In genomic region chr6:5499644-5500306, GRCh38 we compare ENCODE assay signal across 11 cellular contexts.
A peak's percentile ranks its signal among the peaks of the same experiment; 100 is the strongest.
DNase-seq lines count a peak whose midpoint lies in the region; ATAC-seq and TF ChIP-seq lines count a peak whose summit lies in the region.
"Had no signal": no experiment of that assay in that cellular context is flagged by ENCODE, and none has a peak within 500 bp of the region (broad histone marks: within the 10 kb centered on the region; RNA-seq: fewer than 3 reads in every experiment).

No MANE protein-coding gene starts in this region.

- TF ChIP-seq RAD21 in SK-N-SH (IDR thresholded peaks at IDR 0.05; ENCODE audit: low read length) = no peak

- H3K4me3 ChIP-seq in SK-N-SH (ENCODE audit: low read depth in 2 of 2, low read length in 1 of 2) (no peak overlapping the region), fibroblast of mammary gland (ENCODE audit: control insufficient read depth, low read depth, low read length) (no peak overlapping the region)

- no peak for TF ChIP-seq CTCF in SK-N-SH (IDR thresholded peaks at IDR 0.05)
- no peak for TF ChIP-seq CTCF in fibroblast of mammary gland (conservative IDR thresholded peaks at IDR 0.05; ENCODE audit: control insufficient read depth, insufficient read depth, low read depth, low read length)

- no peaks in the 10 kb centered on the region for H3K9me3 ChIP-seq in SK-N-SH

- peaks cover 9% of the 10 kb centered on the region for H3K79me2 ChIP-seq in SK-N-SH (ENCODE audit: insufficient read depth)

- CTCF ChIA-PET in SK-N-SH (lab: Yijun Ruan, JAX) = interaction anchor here (0.7 to 1.1 kb wide), 2 partner anchors 9 to 279 kb away, joined by 3 read pairs; no protein-coding TSS in a partner anchor

- H3K4me2 ChIP-seq in SK-N-SH = peak overlapping the region; percentile 69; the same call in 1 of the 2 replicates

- peak; percentile 56 to 59 for ATAC-seq in activated naive CD4-positive, alpha-beta T cell treated with anti-CD3 and anti-CD28 coated beads, Interleukin-2, amount 50 U/mL, for 72 hours
- ATAC-seq in stimulated activated effector memory CD8-positive, alpha-beta T cell treated with anti-CD3 and anti-CD28 coated beads, Interleukin-12 subunit alpha, Interleukin-12 subunit beta, amount 100 ng/mL, for 72 hours = peak; percentile 74
- ATAC-seq in HG03460 (IDR thresholded peaks at IDR 0.05; ENCODE audit: unreplicated experiment) = no peak

- H3F3A ChIP-seq in SK-N-SH (replicated peaks; ENCODE audit: insufficient read depth) = peaks cover 41% of the 10 kb centered on the region

- H3K27ac Mint-ChIP-seq in activated naive CD4-positive, alpha-beta T cell treated with anti-CD3 and anti-CD28 coated beads, Interleukin-2, amount 50 U/mL, for 72 hours = peak overlapping the region; percentile 8 to 81
- H3K27ac Mint-ChIP-seq in stimulated activated effector memory CD8-positive, alpha-beta T cell treated with anti-CD3 and anti-CD28 coated beads, Interleukin-12 subunit alpha, Interleukin-12 subunit beta, amount 100 ng/mL, for 72 hours = peak overlapping the region; percentile 88

- no peak for DNase-seq in activated naive CD4-positive, alpha-beta T cell treated with anti-CD3 and anti-CD28 coated beads, Interleukin-2, amount 50 U/mL, for 72 hours (ENCODE audit: low spot score in 2 of 2)
- DNase-seq in activated naive CD4-positive, alpha-beta T cell treated with Interleukin-2 at 50 U/mL for 16 hours = no peak
- DNase-seq in SK-N-SH (no peak), fibroblast of mammary gland (ENCODE audit: low read depth) (peak; percentile 87), SW 1271 (lab: John Stamatoyannopoulos, UW) (no peak), 8988T (no peak)
- no peak for DNase-seq in stimulated activated effector memory CD8-positive, alpha-beta T cell treated with anti-CD3 and anti-CD28 coated beads, Interleukin-12 subunit alpha, Interleukin-12 subunit beta, amount 100 ng/mL, for 72 hours (ENCODE audit: low spot score in 2 of 2)
- DNase-seq: KG1, T-helper 1 cell had no signal

- H3K4me3 Mint-ChIP-seq in stimulated activated effector memory CD8-positive, alpha-beta T cell treated with anti-CD3 and anti-CD28 coated beads, Interleukin-12 subunit alpha, Interleukin-12 subunit beta, amount 100 ng/mL, for 72 hours = peak overlapping the region; percentile 56

- peak overlapping the region; percentile 31 for H2AFZ ChIP-seq in SK-N-SH (ENCODE audit: low read depth)

- no peaks in the 10 kb centered on the region for H3K36me3 ChIP-seq in SK-N-SH (replicated peaks in 1 of 2; ENCODE audit: control insufficient read depth in 1 of 2, insufficient read depth in 2 of 2, low read length in 1 of 2)

- no peaks in the 10 kb centered on the region for H4K20me1 ChIP-seq in SK-N-SH (ENCODE audit: insufficient read depth)

- no peaks in the 10 kb centered on the region for H3K9me2 ChIP-seq in SK-N-SH

- peak in 1 of 2 experiments; percentile 82; a peak in 2 of 4 replicates for TF ChIP-seq EP300 in SK-N-SH (IDR thresholded peaks at IDR 0.05; ENCODE audit: borderline replicate concordance in 1 of 2, low read depth in 1 of 2, low read length in 1 of 2)

- H3K9me3 Mint-ChIP-seq in activated naive CD4-positive, alpha-beta T cell treated with anti-CD3 and anti-CD28 coated beads, Interleukin-2, amount 50 U/mL, for 72 hours = no peaks in the 10 kb centered on the region
- H3K9me3 Mint-ChIP-seq in stimulated activated effector memory CD8-positive, alpha-beta T cell treated with anti-CD3 and anti-CD28 coated beads, Interleukin-12 subunit alpha, Interleukin-12 subunit beta, amount 100 ng/mL, for 72 hours = no peaks in the 10 kb centered on the region

- no peaks in the 10 kb centered on the region for H3K27me3 ChIP-seq in SK-N-SH (ENCODE audit: insufficient read depth)

- peaks cover under 1 to 19% of the 10 kb centered on the region in 2 donors for H3K36me3 Mint-ChIP-seq in activated naive CD4-positive, alpha-beta T cell treated with anti-CD3 and anti-CD28 coated beads, Interleukin-2, amount 50 U/mL, for 72 hours
- no peaks in the 10 kb centered on the region for H3K36me3 Mint-ChIP-seq in stimulated activated effector memory CD8-positive, alpha-beta T cell treated with anti-CD3 and anti-CD28 coated beads, Interleukin-12 subunit alpha, Interleukin-12 subunit beta, amount 100 ng/mL, for 72 hours

- peaks cover 38% of the 10 kb centered on the region for H3K4me1 Mint-ChIP-seq in stimulated activated effector memory CD8-positive, alpha-beta T cell treated with anti-CD3 and anti-CD28 coated beads, Interleukin-12 subunit alpha, Interleukin-12 subunit beta, amount 100 ng/mL, for 72 hours

- peak overlapping the region; percentile 83 to 94; a peak in 3 of 4 replicates for H3K27ac ChIP-seq in SK-N-SH (ENCODE audit: low read depth in 2 of 2, low read length in 1 of 2)
- H3K27ac ChIP-seq: C4-2B had no signal

- WGBS in SK-N-SH (ENCODE audit: low lambda C conversion rate) = 64% methylated on average over 6 of the region's 6 CpGs

- peaks cover 0 to 37% of the 10 kb centered on the region in 2 experiments; a peak in 3 of 4 replicates for H3K4me1 ChIP-seq in SK-N-SH (ENCODE audit: control insufficient read depth in 1 of 2, insufficient read depth in 2 of 2, low read depth in 1 of 2, low read length in 1 of 2)

- POLR2A ChIA-PET in SK-N-SH (lab: Yijun Ruan, JAX) = no interaction called here

- peak overlapping the region; percentile 67; the same call in 1 of the 2 replicates for H3K9ac ChIP-seq in SK-N-SH

TF ChIP-seq in SK-N-SH, 30 proteins besides CTCF, POLR2A, EP300 and RAD21:
- no peak for TF ChIP-seq EZH2phosphoT487 (IDR thresholded peaks at IDR 0.05; ENCODE audit: borderline replicate concordance, low read depth)
- peak; percentile 76 for TF ChIP-seq TCF12 (IDR thresholded peaks at IDR 0.05)
- TF ChIP-seq FOSL2 (IDR thresholded peaks at IDR 0.05; ENCODE audit: borderline replicate concordance, low read depth) = peak; percentile 81
- no peak for TF ChIP-seq FOXJ3 (CRISPR knock-in tag; IDR thresholded peaks at IDR 0.05)
- TF ChIP-seq PBX3 (IDR thresholded peaks at IDR 0.05) = peak; percentile 78
- no peak for TF ChIP-seq MXI1 (IDR thresholded peaks at IDR 0.05; ENCODE audit: low read depth, low read length)
- peak; percentile 83 for TF ChIP-seq MEF2A (IDR thresholded peaks at IDR 0.05; ENCODE audit: borderline replicate concordance, low read depth)
- peak; percentile 82 for TF ChIP-seq NFIC (IDR thresholded peaks at IDR 0.05; ENCODE audit: borderline replicate concordance)
- TF ChIP-seq JUND (IDR thresholded peaks at IDR 0.05) = peak; percentile 72
TF ChIP-seq in SK-N-SH: peak in this region for 6.
